Comparison of ENCODE assay signal across 17 cellular contexts in genomic region chr12:127459687-127460086, GRCh38.
DNase-seq lines count a peak whose midpoint lies in the region; TF ChIP-seq lines count a peak whose summit lies in the region.
"Had no signal": no experiment of that assay in that cellular context is flagged by ENCODE, and none has a peak within 500 bp of the region (broad histone marks: within the 10 kb centered on the region; RNA-seq: fewer than 3 reads in every experiment).

No MANE protein-coding gene starts in this region.

- no peaks in the 10 kb centered on the region for H3K79me1 ChIP-seq in neuronal stem cell (ENCODE audit: low read depth, low read length)

- H3K27me3 Mint-ChIP-seq in HFFc6 (ENCODE audit: insufficient read depth): peaks cover 21% of the 10 kb centered on the region

- peaks cover 10 to 27% (median 18%) of the 10 kb centered on the region in 3 experiments for H3K27me3 ChIP-seq in neuronal stem cell (ENCODE audit: control insufficient read depth in 3 of 3, insufficient read depth in 3 of 3, low read depth in 1 of 3, low read length in 3 of 3)
- no peaks in the 10 kb centered on the region for H3K27me3 ChIP-seq in Karpas-422 (ENCODE audit: low read length)
- H3K27me3 ChIP-seq in colonic mucosa: peaks cover 14% of the 10 kb centered on the region
- H3K27me3 ChIP-seq: BLaER1 treated with 17β-estradiol and CSF1 and Interleukin-3, amounts not matched to agents 10 nM and 100 nM had no signal

- H3K4me3 ChIP-seq in neuronal stem cell (ENCODE audit: low read length in 2 of 2) (no peak overlapping the region), Karpas-422 (ENCODE audit: low read length) (no peak overlapping the region), colonic mucosa (no peak overlapping the region)
- H3K4me3 ChIP-seq: BLaER1 treated with 17β-estradiol and CSF1 and Interleukin-3, amounts not matched to agents 10 nM and 100 nM; GM12878; GM23248 had no signal

- no peak overlapping the region for H2BK5ac ChIP-seq in neuronal stem cell (ENCODE audit: low read length)

- H3K36me3 ChIP-seq in neuronal stem cell (replicated peaks in 1 of 2; ENCODE audit: control insufficient read depth in 2 of 2, insufficient read depth in 2 of 2, low read length in 2 of 2) (no peaks in the 10 kb centered on the region), Karpas-422 (ENCODE audit: insufficient read depth, low read length) (no peaks in the 10 kb centered on the region), colonic mucosa (no peaks in the 10 kb centered on the region)
- H3K36me3 ChIP-seq: BLaER1 treated with 17β-estradiol and CSF1 and Interleukin-3, amounts not matched to agents 10 nM and 100 nM had no signal

- DNase-seq in COLO829 (ENCODE audit: low spot score) (peak; percentile 12), HFFc6 (no peak), RPMI7951 (ENCODE audit: low read depth) (peak; percentile 37), neuronal stem cell (ENCODE audit: low spot score) (no peak), Karpas-422 (no peak), colonic mucosa (no peak)
- DNase-seq in activated CD4-positive, alpha-beta T cell treated with anti-CD3 and anti-CD28 coated beads for 4 hours: no peak
- DNase-seq: ACHN; Calu3; CD4-positive, CD25-positive, alpha-beta regulatory T cell; DMS 273 treated with DMSO at 0.1 percent for 48 hours; H9; KG1 had no signal

- H2AFZ ChIP-seq in neuronal stem cell (ENCODE audit: low read length) (peak overlapping the region; percentile 71), Karpas-422 (ENCODE audit: low read length) (no peak overlapping the region)
- H2AFZ ChIP-seq: GM23248 had no signal

- H2BK12ac ChIP-seq in neuronal stem cell (ENCODE audit: low read length): no peak overlapping the region

- no peak overlapping the region for H2BK15ac ChIP-seq in neuronal stem cell (ENCODE audit: low read length)

- intact Hi-C loops in colonic mucosa (cut with DNase I): no loop called here

- peak overlapping the region; percentile 34; the same call in 1 of the 2 replicates for H3K4me3 Mint-ChIP-seq in HFFc6
- H3K4me3 Mint-ChIP-seq: H9 had no signal

- no peak overlapping the region for H3K27ac Mint-ChIP-seq in HFFc6
- H3K27ac Mint-ChIP-seq: CD4-positive, CD25-positive, alpha-beta regulatory T cell; H9 had no signal

- no peaks in the 10 kb centered on the region for H3K9me3 Mint-ChIP-seq in HFFc6
- H3K9me3 Mint-ChIP-seq: H9 had no signal

- H3K9ac ChIP-seq in neuronal stem cell (ENCODE audit: low read depth, low read length, poor library complexity) (no peak overlapping the region), Karpas-422 (ENCODE audit: low read length) (no peak overlapping the region), colonic mucosa (ENCODE audit: low read depth in 2 of 2, low read length in 2 of 2) (no peak overlapping the region)
- H3K9ac ChIP-seq: BLaER1 treated with 17β-estradiol and CSF1 and Interleukin-3, amounts not matched to agents 10 nM and 100 nM; GM23248 had no signal

- H3K4me1 Mint-ChIP-seq in HFFc6 (ENCODE audit: low read depth): peaks cover 11% of the 10 kb centered on the region; the same call in 1 of the 2 replicates
- H3K4me1 Mint-ChIP-seq: CD4-positive, CD25-positive, alpha-beta regulatory T cell had no signal

- H3K14ac ChIP-seq in neuronal stem cell (ENCODE audit: low read length): no peak overlapping the region

- no peaks in the 10 kb centered on the region for H3K79me2 ChIP-seq in Karpas-422 (ENCODE audit: low read length)

- WGBS in neuronal stem cell (ENCODE audit: extremely low coverage in 2 of 2, insufficient read length in 2 of 2, insufficient replicate concordance in 1 of 2), 2 donors: no CpG with 5 or more reads among the region's 6 CpGs

- no peak overlapping the region for H2BK120ac ChIP-seq in neuronal stem cell (ENCODE audit: low read depth, low read length)

- H3K4me2 ChIP-seq in neuronal stem cell (ENCODE audit: insufficient read depth, low read length, poor library complexity, severe bottlenecking) (no peak overlapping the region), Karpas-422 (ENCODE audit: low read depth, low read length, poor library complexity, severe bottlenecking) (no peak overlapping the region)
- H3K4me2 ChIP-seq: BLaER1 treated with 17β-estradiol and CSF1 and Interleukin-3, amounts not matched to agents 10 nM and 100 nM had no signal

- no peak overlapping the region for H3K23ac ChIP-seq in neuronal stem cell (ENCODE audit: low read depth, low read length, poor library complexity)

- no peaks in the 10 kb centered on the region for H3K9me2 ChIP-seq in Karpas-422 (replicated peaks; ENCODE audit: insufficient read depth, low read length)

- TF ChIP-seq CTCF in HFFc6 (IDR thresholded peaks at IDR 0.05) (no peak), colonic mucosa (IDR thresholded peaks at IDR 0.05) (no peak)

- no peaks in the 10 kb centered on the region for H3K36me3 Mint-ChIP-seq in HFFc6 (ENCODE audit: low read depth)
- H3K36me3 Mint-ChIP-seq: CD4-positive, CD25-positive, alpha-beta regulatory T cell had no signal

- H3K27ac ChIP-seq in neuronal stem cell (replicated peaks; ENCODE audit: low read length) (no peak overlapping the region), Karpas-422 (ENCODE audit: low read length) (no peak overlapping the region), colonic mucosa (no peak overlapping the region)
- H3K27ac ChIP-seq: BLaER1 treated with 17β-estradiol and CSF1 and Interleukin-3, amounts not matched to agents 10 nM and 100 nM; GM23248; HL-60 had no signal

- H3K9me3 ChIP-seq in neuronal stem cell (replicated peaks in 1 of 2; ENCODE audit: control insufficient read depth in 2 of 2, insufficient read depth in 1 of 2, low read depth in 1 of 2, low read length in 2 of 2): no peaks in the 10 kb centered on the region
- H3K9me3 ChIP-seq in Karpas-422 (ENCODE audit: low read length): peaks cover 3% of the 10 kb centered on the region; the same call in 1 of the 2 replicates
- no peaks in the 10 kb centered on the region for H3K9me3 ChIP-seq in colonic mucosa

- H4K8ac ChIP-seq in neuronal stem cell (ENCODE audit: low read depth, low read length): no peak overlapping the region

- H3K18ac ChIP-seq in neuronal stem cell (ENCODE audit: low read length): no peak overlapping the region

- H2AK5ac ChIP-seq in neuronal stem cell (ENCODE audit: low read depth, low read length): no peak overlapping the region

- no peaks in the 10 kb centered on the region for H4K20me1 ChIP-seq in Karpas-422 (ENCODE audit: insufficient read depth, low read depth, low read length)
- H4K20me1 ChIP-seq: BLaER1 treated with 17β-estradiol and CSF1 and Interleukin-3, amounts not matched to agents 10 nM and 100 nM had no signal

- H3K4me1 ChIP-seq in neuronal stem cell (ENCODE audit: control insufficient read depth in 2 of 2, insufficient read depth in 1 of 2, low read depth in 1 of 2, low read length in 2 of 2): no peaks in the 10 kb centered on the region
- no peaks in the 10 kb centered on the region for H3K4me1 ChIP-seq in Karpas-422 (ENCODE audit: low read length)
- H3K4me1 ChIP-seq in colonic mucosa: no peaks in the 10 kb centered on the region
- H3K4me1 ChIP-seq: BLaER1 treated with 17β-estradiol and CSF1 and Interleukin-3, amounts not matched to agents 10 nM and 100 nM had no signal

- H4K91ac ChIP-seq in neuronal stem cell (ENCODE audit: low read depth, low read length, poor library complexity): no peak overlapping the region

- H3K4ac ChIP-seq in neuronal stem cell (ENCODE audit: low read length): no peak overlapping the region

Comparison
In these comparisons a context has a peak if more than half of its experiments do, and no peak if none do; other contexts are left out.
1. DNase-seq: peak in COLO829 (single experiment) and RPMI7951 (single experiment); none in HFFc6 (single experiment), neuronal stem cell (single experiment), Karpas-422 (single experiment), activated CD4-positive, alpha-beta T cell treated with anti-CD3 and anti-CD28 coated beads for 4 hours (0 of 2) and colonic mucosa (single experiment).